ENCODE assay signal across 1 cellular context in the genomic region with DNA sequence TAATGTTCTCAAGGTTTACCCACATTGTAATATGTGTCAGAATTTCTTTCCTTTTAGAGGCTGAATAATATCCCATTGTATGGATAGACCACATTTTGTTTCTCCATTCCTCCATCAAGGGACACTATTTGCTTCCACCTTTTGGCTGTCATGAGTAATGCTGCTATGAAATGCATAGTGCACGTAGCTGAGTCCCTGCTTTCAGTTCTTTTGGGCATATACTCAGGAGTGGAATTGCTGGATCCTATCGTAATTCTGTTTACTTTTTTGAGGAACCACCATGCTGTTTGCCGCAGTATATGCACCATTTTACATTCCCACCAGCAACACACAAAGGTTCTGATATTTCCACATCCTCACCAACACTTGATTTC.
TF ChIP-seq lines count a peak whose summit lies in the region.

No MANE protein-coding gene starts in this region.

TF ChIP-seq in K562, 482 proteins besides CTCF, POLR2A, EP300 and RAD21:
- TF ChIP-seq UBTF (IDR thresholded peaks at IDR 0.05; ENCODE audit: borderline replicate concordance in 1 of 2, low read depth in 2 of 2, low read length in 2 of 2) = no peak
- TF ChIP-seq RBM25 (IDR thresholded peaks at IDR 0.05; ENCODE audit: low read depth, low read length, severe bottlenecking) = no peak
- TF ChIP-seq CEBPG (CRISPR knock-in tag; IDR thresholded peaks at IDR 0.05) = no peak
- TF ChIP-seq CEBPG (tag; conservative IDR thresholded peaks at IDR 0.05 in 1 of 2, IDR thresholded peaks at IDR 0.05 in 1 of 2) = 0 out of 4 replicates have a peak, but pooled peaks of 1 of the 2 experiments have one; percentile 0
- no peak for TF ChIP-seq GTF2E2 (tag; IDR thresholded peaks at IDR 0.05)
- no peak for TF ChIP-seq FUS (optimal IDR thresholded peaks at IDR 0.05; ENCODE audit: low read depth, low read length)
